8 cellular contexts compared by ENCODE assay signal in genomic region chr1:243917863-243918565, GRCh38.
DNase-seq lines count a peak whose midpoint lies in the region; ATAC-seq and TF ChIP-seq lines count a peak whose summit lies in the region.

No MANE protein-coding gene starts in this region.

- TF ChIP-seq EP300 in transverse colon (IDR thresholded peaks at IDR 0.05; ENCODE audit: low read depth), result no peak

- no peak for DNase-seq in activated T-cell treated with anti-CD3 and anti-CD28 coated beads, Interleukin-2, amount 50 U/mL, for 4 hours
- no peak for DNase-seq in activated T-cell treated with anti-CD3 and anti-CD28 coated beads, Interleukin-2, amount 50 U/mL, for 1 hour
- peak; percentile 39 for DNase-seq in brain microvascular endothelial cell
- no peak for DNase-seq in right lobe of liver
- DNase-seq in transverse colon, result no peak
- no peak for DNase-seq in MV-4-11 (lab: John Stamatoyannopoulos, UW)
- no peak for DNase-seq in middle frontal gyrus (ENCODE audit: extremely low spot score, low spot score)

- H3K4me3 ChIP-seq in brain microvascular endothelial cell (ENCODE audit: low read depth, low read length), result peak overlapping the region; percentile 66
- H3K4me3 ChIP-seq in right lobe of liver, result peak overlapping the region; percentile 24 to 36 (median 34)
- H3K4me3 ChIP-seq in transverse colon, result peak overlapping the region; percentile 1 to 39 (median 28)

- H3K9me3 ChIP-seq in right lobe of liver (no peaks in the 10 kb centered on the region), transverse colon (no peaks in the 10 kb centered on the region)

- H3K27me3 ChIP-seq in brain microvascular endothelial cell (replicated peaks), result no peaks in the 10 kb centered on the region
- peaks cover 0 to 7% of the 10 kb centered on the region in 2 donors for H3K27me3 ChIP-seq in right lobe of liver
- peaks cover 23% of the 10 kb centered on the region for H3K27me3 ChIP-seq in transverse colon

- H3K9me3 Mint-ChIP-seq in activated T-cell treated with anti-CD3 and anti-CD28 coated beads, Interleukin-2, amount 50 U/mL, for 4 hours, result no peaks in the 10 kb centered on the region

- WGBS in right lobe of liver (ENCODE audit: insufficient coverage, low coverage, low lambda C conversion rate, missing lambda C conversion rate), result 15% methylated on average over 10 of the region's 10 CpGs
- WGBS in transverse colon (ENCODE audit: low coverage in 1 of 2), 2 donors, result 19 to 26% methylated on average over 6 to 10 of the region's 10 CpGs

- H3K36me3 Mint-ChIP-seq in activated T-cell treated with anti-CD3 and anti-CD28 coated beads, Interleukin-2, amount 50 U/mL, for 4 hours (ENCODE audit: insufficient read depth), result no peaks in the 10 kb centered on the region

- H3K4me1 ChIP-seq in right lobe of liver, result peaks cover 0 to 11% (median 5%) of the 10 kb centered on the region in 4 donors
- H3K4me1 ChIP-seq in transverse colon, result peaks cover 6 to 12% (median 9%) of the 10 kb centered on the region in 4 donors

- H3K27me3 Mint-ChIP-seq in activated T-cell treated with anti-CD3 and anti-CD28 coated beads, Interleukin-2, amount 50 U/mL, for 4 hours (ENCODE audit: low read depth), result peaks cover 54% of the 10 kb centered on the region

- H3K36me3 ChIP-seq in brain microvascular endothelial cell (replicated peaks) (no peaks in the 10 kb centered on the region), right lobe of liver (no peaks in the 10 kb centered on the region), transverse colon (no peaks in the 10 kb centered on the region)

- in situ Hi-C loops in brain microvascular endothelial cell (cut with HindIII; ENCODE audit: low pct_ligation_motif_present, low sequenced_read_pairs) (no loop called here), transverse colon (cut with MboI; ENCODE audit: low pct_ligation_motif_present in 1 of 4, low pct_unique_long_range_greater_than_20kb in 1 of 4, low sequenced_read_pairs in 3 of 4) (no loop called here)

- H3K27ac ChIP-seq in brain microvascular endothelial cell (peak overlapping the region; percentile 80), right lobe of liver (peak overlapping the region in 1 of 3 donors; percentile 34), transverse colon (peak overlapping the region in 2 of 4 donors; percentile 13 to 20)

- peaks cover 18% of the 10 kb centered on the region for H3K4me1 Mint-ChIP-seq in activated T-cell treated with anti-CD3 and anti-CD28 coated beads, Interleukin-2, amount 50 U/mL, for 4 hours (ENCODE audit: low read depth)

- peak in 1 of 2 donors; percentile 26 for ATAC-seq in activated T-cell treated with anti-CD3 and anti-CD28 coated beads, Interleukin-2, amount 50 U/mL, for 4 hours
- ATAC-seq in right lobe of liver (peak; percentile 58 to 73 (median 62)), esophagus mucosa (no peak)

- peak overlapping the region; percentile 79 for H3K4me3 Mint-ChIP-seq in activated T-cell treated with anti-CD3 and anti-CD28 coated beads, Interleukin-2, amount 50 U/mL, for 4 hours

- intact Hi-C loops in right lobe of liver (cut with DNase I) (no loop called here), transverse colon (cut with DNase I; ENCODE audit: low total_unique reads) (no loop called here)

- no peak for TF ChIP-seq CTCF in brain microvascular endothelial cell (IDR thresholded peaks at IDR 0.05; ENCODE audit: low read depth, low read length, missing control alignments)
- TF ChIP-seq CTCF in right lobe of liver (IDR thresholded peaks at IDR 0.05), result no peak
- TF ChIP-seq CTCF in transverse colon (IDR thresholded peaks at IDR 0.05), result no peak

- TF ChIP-seq POLR2A in right lobe of liver (IDR thresholded peaks at IDR 0.05) (no peak), transverse colon (IDR thresholded peaks at IDR 0.05) (no peak)
